ENCODE assay signal across 26 cellular contexts in the genomic region with DNA sequence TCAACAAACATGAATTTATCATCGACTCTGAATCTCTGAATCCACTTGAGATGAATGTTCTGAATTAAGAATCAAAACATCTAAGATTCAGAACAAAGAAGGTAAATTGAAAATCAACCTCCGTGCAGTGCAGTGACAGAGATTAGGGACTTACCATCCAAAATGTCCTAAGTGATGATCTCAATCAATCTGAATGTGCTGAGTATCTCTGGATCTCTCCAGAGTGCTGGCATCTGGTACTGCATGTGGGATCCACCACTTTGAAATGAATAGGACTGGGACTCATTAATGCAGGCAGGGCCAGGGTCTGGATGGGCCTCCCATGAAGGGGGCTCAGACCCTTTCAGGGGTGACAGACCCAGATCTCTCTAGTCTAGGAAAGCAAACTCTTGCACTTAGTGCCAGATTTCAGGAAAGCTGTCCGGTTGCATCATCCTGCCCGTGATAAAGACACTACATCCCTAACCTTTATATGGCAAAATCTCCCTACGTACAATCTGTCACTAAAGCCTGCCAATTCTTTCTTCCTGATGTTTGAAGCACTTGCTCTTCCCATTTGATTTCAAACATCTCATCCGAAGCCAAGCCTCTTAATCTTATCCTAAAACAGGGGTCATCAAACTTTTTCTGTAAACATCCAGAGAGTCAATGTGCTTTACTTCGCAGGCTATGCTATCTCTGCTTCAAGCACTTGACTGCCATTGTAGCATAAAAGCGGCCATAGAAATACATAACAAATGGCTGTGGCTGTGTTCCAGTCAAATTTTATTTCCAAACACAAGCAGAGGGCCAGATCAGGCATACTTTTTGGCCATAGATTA.
DNase-seq lines count a peak whose midpoint lies in the region; ATAC-seq, FAIRE-seq and TF ChIP-seq lines count a peak whose summit lies in the region.
"Had no signal": no experiment of that assay in that cellular context is flagged by ENCODE, and none has a peak within 500 bp of the region (broad histone marks: within the 10 kb centered on the region; RNA-seq: fewer than 3 reads in every experiment).

No MANE protein-coding gene starts in this region.

- no peak overlapping the region for H3K4me2 ChIP-seq in GM23248 (ENCODE audit: unreplicated experiment)

- WGBS in GM23248 (ENCODE audit: low coverage in 1 of 2, low lambda C conversion rate in 2 of 2, missing lambda C conversion rate in 2 of 2), 2 experiments = 14 to 21% methylated on average over 8 of the region's 8 CpGs
- 19 to 30% (median 24%) methylated on average over 8 of the region's 8 CpGs for WGBS in ovary, 3 donors

- CTCF ChIA-PET in activated CD8-positive, alpha-beta T cell treated with anti-CD3 and anti-CD28 coated beads for 36 hours (lab: Charles Lee) = no interaction called here

- POLR2A ChIA-PET in activated CD8-positive, alpha-beta T cell treated with anti-CD3 and anti-CD28 coated beads for 36 hours (lab: Charles Lee) = no interaction called here

- H3K36me3 ChIP-seq in GM23248 (ENCODE audit: low read depth) = no peaks in the 10 kb centered on the region
- H3K36me3 ChIP-seq in left ventricle myocardium inferior = no peaks in the 10 kb centered on the region
- no peaks in the 10 kb centered on the region for H3K36me3 ChIP-seq in ovary
- H3K36me3 ChIP-seq: thoracic aorta had no signal

- H3K4me3 Mint-ChIP-seq in activated CD8-positive, alpha-beta T cell treated with anti-CD3 and anti-CD28 coated beads for 36 hours = no peak overlapping the region
- H3K4me3 Mint-ChIP-seq: activated B cell treated with CpG ODN at 0.5 μM for 24 hours; activated naive CD8-positive, alpha-beta T cell treated with anti-CD3 and anti-CD28 coated beads for 36 hours; CD8-positive, alpha-beta T cell had no signal

- TF ChIP-seq EP300 in ovary (IDR thresholded peaks at IDR 0.05) = no peak

- no peak overlapping the region for H3K27ac Mint-ChIP-seq in activated CD8-positive, alpha-beta T cell treated with anti-CD3 and anti-CD28 coated beads for 36 hours
- H3K27ac Mint-ChIP-seq: activated B cell treated with CpG ODN at 0.5 μM for 24 hours; activated naive CD8-positive, alpha-beta T cell treated with anti-CD3 and anti-CD28 coated beads for 36 hours; CD8-positive, alpha-beta T cell had no signal

- no peaks in the 10 kb centered on the region for H3K9me2 ChIP-seq in GM23248 (ENCODE audit: insufficient read depth)

- H3K9me3 ChIP-seq in GM23248 (ENCODE audit: low read depth) (no peaks in the 10 kb centered on the region), left ventricle myocardium inferior (replicated peaks) (no peaks in the 10 kb centered on the region), ovary (no peaks in the 10 kb centered on the region)
- H3K9me3 ChIP-seq: thoracic aorta had no signal

- intact Hi-C loops in left ventricle myocardium inferior (cut with micrococcal nuclease) = no loop called here
- intact Hi-C loops in ovary (cut with DNase I) = loop anchor here in 1 of 4 donors (10.0 kb wide), 1 partner anchor 268 kb away; a partner anchor contains a TSS
- intact Hi-C loops in activated CD8-positive, alpha-beta T cell treated with anti-CD3 and anti-CD28 coated beads for 36 hours (cut with micrococcal nuclease) = no loop called here

- no peak overlapping the region for H3K27ac ChIP-seq in GM23248
- peak overlapping the region; percentile 69 for H3K27ac ChIP-seq in left ventricle myocardium inferior (replicated peaks)
- peak overlapping the region; percentile 19 to 57 for H3K27ac ChIP-seq in ovary
- H3K27ac ChIP-seq: HL-60, thoracic aorta had no signal

- H4K20me1 ChIP-seq in GM23248 (ENCODE audit: insufficient read depth) = no peaks in the 10 kb centered on the region

- H2AFZ ChIP-seq in GM23248 = no peak overlapping the region

- no peaks in the 10 kb centered on the region for H3K79me2 ChIP-seq in GM23248 (ENCODE audit: insufficient read depth)

- no peak for FAIRE-seq in H54 (lab: Jason Lieb, UNC)
- FAIRE-seq: astrocyte, endothelial cell of umbilical vein, GM19239, islet of Langerhans had no signal

- H3K4me1 ChIP-seq in GM23248 (ENCODE audit: insufficient read depth) = peaks cover 14% of the 10 kb centered on the region; the same call in 1 of the 2 replicates
- peaks cover 41% of the 10 kb centered on the region for H3K4me1 ChIP-seq in left ventricle myocardium inferior
- peaks cover 21% of the 10 kb centered on the region for H3K4me1 ChIP-seq in ovary (ENCODE audit: insufficient read depth)

- no peak overlapping the region for H3K4me3 ChIP-seq in GM23248
- no peak overlapping the region for H3K4me3 ChIP-seq in left ventricle myocardium inferior
- H3K4me3 ChIP-seq in ovary = no peak overlapping the region
- H3K4me3 ChIP-seq: dorsolateral prefrontal cortex, thoracic aorta had no signal

- peak; percentile 61 for DNase-seq in AG20443 (ENCODE audit: low spot score)
- DNase-seq in GM23248 = peak; percentile 58
- no peak for DNase-seq in left ventricle myocardium inferior
- peak in 2 of 5 donors; percentile 24 to 33 for DNase-seq in ovary
- DNase-seq in activated CD8-positive, alpha-beta T cell treated with anti-CD3 and anti-CD28 coated beads for 36 hours = no peak
- no peak for DNase-seq in H54 (ENCODE audit: insufficient read length, low spot score)
- DNase-seq in GM19238 (ENCODE audit: insufficient read length, low spot score) = no peak
- DNase-seq: activated B cell treated with CpG ODN at 0.5 μM for 24 hours; activated CD4-positive, alpha-beta T cell treated with anti-CD3 and anti-CD28 coated beads, Interleukin-2, amount 50 U/mL, for 48 hours; activated naive CD8-positive, alpha-beta T cell treated with anti-CD3 and anti-CD28 coated beads for 36 hours; CD8-positive, alpha-beta T cell; DMS53; dorsolateral prefrontal cortex; foreskin fibroblast; GOT3; hypothalamus; mammary epithelial cell; NCI-H69; nucleus accumbens; T1000 had no signal

- no peaks in the 10 kb centered on the region for H3K4me1 Mint-ChIP-seq in activated CD8-positive, alpha-beta T cell treated with anti-CD3 and anti-CD28 coated beads for 36 hours (ENCODE audit: low read depth)
- H3K4me1 Mint-ChIP-seq: activated B cell treated with CpG ODN at 0.5 μM for 24 hours; activated naive CD8-positive, alpha-beta T cell treated with anti-CD3 and anti-CD28 coated beads for 36 hours had no signal

- 0 out of 2 replicates have a peak, but pooled peaks cover 5% of the 10 kb centered on the region for H3F3A ChIP-seq in GM23248 (ENCODE audit: insufficient read depth)

- H3K27me3 Mint-ChIP-seq in activated CD8-positive, alpha-beta T cell treated with anti-CD3 and anti-CD28 coated beads for 36 hours = no peaks in the 10 kb centered on the region
- H3K27me3 Mint-ChIP-seq: activated B cell treated with CpG ODN at 0.5 μM for 24 hours; activated naive CD8-positive, alpha-beta T cell treated with anti-CD3 and anti-CD28 coated beads for 36 hours had no signal

- H3K27me3 ChIP-seq in GM23248 (replicated peaks; ENCODE audit: insufficient read depth) (no peaks in the 10 kb centered on the region), left ventricle myocardium inferior (ENCODE audit: low read depth) (no peaks in the 10 kb centered on the region), ovary (no peaks in the 10 kb centered on the region)
- H3K27me3 ChIP-seq: dorsolateral prefrontal cortex had no signal

- no peak overlapping the region for H3K9ac ChIP-seq in GM23248

- H3K9me3 Mint-ChIP-seq in activated CD8-positive, alpha-beta T cell treated with anti-CD3 and anti-CD28 coated beads for 36 hours = peaks cover 14% of the 10 kb centered on the region

- in situ Hi-C loops in GM23248 (cut with MboI) = no loop called here

- ATAC-seq in activated CD8-positive, alpha-beta T cell treated with anti-CD3 and anti-CD28 coated beads for 36 hours = no peak
- ATAC-seq: CD8-positive, alpha-beta T cell had no signal

- no peak for TF ChIP-seq POLR2A in ovary (IDR thresholded peaks at IDR 0.05)
- TF ChIP-seq POLR2A in H54 (IDR thresholded peaks at IDR 0.05; ENCODE audit: low read depth, low read length) = no peak

- TF ChIP-seq CTCF in left ventricle myocardium inferior (IDR thresholded peaks at IDR 0.05; ENCODE audit: borderline replicate concordance) (no peak), ovary (IDR thresholded peaks at IDR 0.05) (no peak)
- no peak for TF ChIP-seq CTCF in activated CD8-positive, alpha-beta T cell treated with anti-CD3 and anti-CD28 coated beads for 36 hours (IDR thresholded peaks at IDR 0.05)

- no peaks in the 10 kb centered on the region for H3K36me3 Mint-ChIP-seq in activated CD8-positive, alpha-beta T cell treated with anti-CD3 and anti-CD28 coated beads for 36 hours (ENCODE audit: low read depth)
- H3K36me3 Mint-ChIP-seq: activated naive CD8-positive, alpha-beta T cell treated with anti-CD3 and anti-CD28 coated beads for 36 hours; CD8-positive, alpha-beta T cell had no signal

Comparison
In these comparisons a context has a peak if more than half of its experiments do, and no peak if none do; other contexts are left out.
1. DNase-seq: peak in AG20443 (single experiment) and GM23248 (single experiment); none in left ventricle myocardium inferior (single experiment), activated CD8-positive, alpha-beta T cell treated with anti-CD3 and anti-CD28 coated beads for 36 hours (single experiment), H54 (single experiment) and GM19238 (single experiment).